11 cellular contexts compared by ENCODE assay signal in the genomic region with DNA sequence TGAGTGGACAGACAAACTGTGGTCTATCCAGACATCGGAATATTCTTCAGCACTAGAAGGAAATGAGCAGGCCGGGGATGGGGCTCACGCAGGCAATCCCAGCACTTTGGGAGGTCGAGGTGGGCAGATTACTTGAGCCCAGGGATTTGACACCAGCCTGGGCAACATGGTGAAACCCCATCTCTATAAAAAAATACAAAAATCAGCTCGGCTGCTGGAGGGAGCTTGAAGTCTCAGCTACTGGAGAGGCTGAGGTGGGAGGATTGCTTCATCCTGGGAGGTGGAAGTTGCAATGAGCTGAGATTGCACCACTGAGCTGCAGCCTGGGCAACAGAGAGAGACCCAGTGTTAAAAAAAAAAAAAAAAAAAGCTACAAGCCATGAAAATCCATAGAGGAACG. TPM values are rescaled to one million over a fixed set of nuclear protein-coding genes. Genes with fewer than 3 reads are reported as not detected.
DNase-seq lines count a peak whose midpoint lies in the region; ATAC-seq lines count a peak whose summit lies in the region.
"Had no signal": no experiment of that assay in that cellular context is flagged by ENCODE, and none has a peak within 500 bp of the region (broad histone marks: within the 10 kb centered on the region; RNA-seq: fewer than 3 reads in every experiment).

No MANE protein-coding gene starts in this region.

- no peak for ATAC-seq in T-cell (replicated peaks in 1 of 4)

- H3K4me3 ChIP-seq in skeletal muscle tissue (ENCODE audit: low read length in 3 of 3), result no peak overlapping the region
- H3K4me3 ChIP-seq: GM12878, HAP-1 had no signal

- peak; percentile 71 for DNase-seq in NK-92 treated with Interleukin-12 subunit alpha and Interleukin-12 subunit beta, amount 100 ng/mL, for 24 hours (lab: John Stamatoyannopoulos, UW)
- DNase-seq in NK-92 (lab: John Stamatoyannopoulos, UW; ENCODE audit: unreplicated experiment), result no peak
- peak in 1 of 34 experiments; percentile 2 for DNase-seq in T-cell
- peak; percentile 71 for DNase-seq in fibroblast of the conjunctiva (ENCODE audit: low read depth)
- no peak for DNase-seq in NCI-H187 treated with DMSO at 0.1 percent for 48 hours (lab: John Stamatoyannopoulos, UW)
- DNase-seq in activated CD4-positive, alpha-beta T cell treated with anti-CD3 and anti-CD28 coated beads for 48 hours, result no peak
- no peak for DNase-seq in AG08395 (ENCODE audit: low spot score)

- H3K36me3 Mint-ChIP-seq in T-cell, result no peaks in the 10 kb centered on the region

- H3K9me3 Mint-ChIP-seq in T-cell, result no peaks in the 10 kb centered on the region

- H3K36me3 ChIP-seq in skeletal muscle tissue (ENCODE audit: control insufficient read depth in 3 of 3, insufficient read depth in 3 of 3, low read length in 3 of 3), result no peaks in the 10 kb centered on the region
- H3K36me3 ChIP-seq: HAP-1 had no signal

- H3K4me3 Mint-ChIP-seq in T-cell, result peak overlapping the region in 1 of 3 donors; percentile 55

- H3K9me3 ChIP-seq in skeletal muscle tissue (ENCODE audit: control insufficient read depth in 3 of 3, low read length in 3 of 3), result no peaks in the 10 kb centered on the region
- H3K9me3 ChIP-seq: HAP-1 had no signal

- no peaks in the 10 kb centered on the region for H3K27me3 Mint-ChIP-seq in T-cell

- POLR2A ChIA-PET in T-cell (lab: Charles Lee), result no interaction called here

- CTCF ChIA-PET in T-cell (lab: Charles Lee), result interaction anchor here in 1 of 2 donors (0.5 kb wide), 1 partner anchor 230 kb away, joined by 4 read pairs; no protein-coding TSS in a partner anchor

- peaks cover 0 to 3% (median 1%) of the 10 kb centered on the region in 3 donors for H3K27me3 ChIP-seq in skeletal muscle tissue (ENCODE audit: control insufficient read depth in 3 of 3, insufficient read depth in 3 of 3, low read length in 3 of 3)

- no peak overlapping the region for H3K9ac ChIP-seq in skeletal muscle tissue (ENCODE audit: low read depth in 1 of 3, low read length in 3 of 3)

- H3K27ac ChIP-seq in skeletal muscle tissue (ENCODE audit: low read depth, low read length), result peak overlapping the region; percentile 20
- H3K27ac ChIP-seq: 22Rv1 had no signal

- H3K4me1 ChIP-seq in skeletal muscle tissue (ENCODE audit: control insufficient read depth in 3 of 3, insufficient read depth in 3 of 3, low read length in 3 of 3), result peaks cover 0 to 10% (median 9%) of the 10 kb centered on the region in 3 donors
- H3K4me1 ChIP-seq: HAP-1 had no signal

- H3K27ac Mint-ChIP-seq in T-cell, result peak overlapping the region; percentile 64 to 65

- peaks cover 14 to 25% (median 16%) of the 10 kb centered on the region in 3 donors for H3K4me1 Mint-ChIP-seq in T-cell

RNA-seq across cellular contexts. Expression of a gene that starts 8.0 kb away (rescaled TPM):
- 100 to 1,000 TPM in 3 of 5 donors, 10 to 100 TPM in 2; 91.9 to 187 (median 163) TPM for total RNA-seq in T-cell
- total RNA-seq in skeletal muscle tissue, result 44.9 TPM

RNA-seq across cellular contexts. Expression of a gene that starts 21.3 kb away (rescaled TPM):
- total RNA-seq in T-cell (1 to 10 TPM in 4 of 5 donors, under 1 TPM in 1; 0.72 to 4.2 (median 1.8) TPM), skeletal muscle tissue (not detected)
- total RNA-seq: GM12878 had no signal

Comparison
In these comparisons a context has a peak if more than half of its experiments do, and no peak if none do; other contexts are left out.
1. DNase-seq: peak in NK-92 treated with Interleukin-12 subunit alpha and Interleukin-12 subunit beta, amount 100 ng/mL, for 24 hours (single experiment) and fibroblast of the conjunctiva (single experiment); none in NK-92 (single experiment), NCI-H187 treated with DMSO at 0.1 percent for 48 hours (single experiment), activated CD4-positive, alpha-beta T cell treated with anti-CD3 and anti-CD28 coated beads for 48 hours (single experiment) and AG08395 (single experiment).